In genomic region chr17:39939031-39939430, GRCh38 we compare ENCODE assay signal across 1 cellular context.
TF ChIP-seq lines count a peak whose summit lies in the region.

No MANE protein-coding gene starts in this region.

TF ChIP-seq in HepG2, 621 proteins besides CTCF, POLR2A, EP300 and RAD21:
- TF ChIP-seq ZNF589 (CRISPR knock-in tag; conservative IDR thresholded peaks at IDR 0.05) (0 out of 2 replicates have a peak, but pooled peaks have one; percentile 21), RBM22 (optimal IDR thresholded peaks at IDR 0.05; ENCODE audit: low read length) (no peak)
